ENCODE assay signal across 13 cellular contexts in genomic region chr20:26276811-26277210, GRCh38.
DNase-seq lines count a peak whose midpoint lies in the region; ATAC-seq, FAIRE-seq and TF ChIP-seq lines count a peak whose summit lies in the region.
"Had no signal": no experiment of that assay in that cellular context is flagged by ENCODE, and none has a peak within 500 bp of the region (broad histone marks: within the 10 kb centered on the region; RNA-seq: fewer than 3 reads in every experiment).

No MANE protein-coding gene starts in this region.

- CTCF ChIA-PET in WTC11 (lab: Charles Lee): no interaction called here
- CTCF ChIA-PET in PC-3 (lab: Charles Lee): no interaction called here

- H3K79me2 ChIP-seq in PC-3 (ENCODE audit: low read length): no peaks in the 10 kb centered on the region

- H3K27me3 Mint-ChIP-seq in WTC11 (ENCODE audit: low read depth): no peaks in the 10 kb centered on the region; the same call in 1 of the 2 replicates
- H3K27me3 Mint-ChIP-seq in CD14-positive monocyte (ENCODE audit: low read depth in 3 of 3): no peaks in the 10 kb centered on the region
- H3K27me3 Mint-ChIP-seq: activated T-helper 17 cell treated with anti-CD3 and anti-CD28 coated beads, Interleukin-2, amount 50 U/mL, for 72 hours; central memory CD8-positive, alpha-beta T cell had no signal

- no peaks in the 10 kb centered on the region for H3K27me3 ChIP-seq in PC-3 (ENCODE audit: low read length)

- H3K4me3 Mint-ChIP-seq in WTC11: no peak overlapping the region
- H3K4me3 Mint-ChIP-seq in CD14-positive monocyte: no peak overlapping the region
- H3K4me3 Mint-ChIP-seq: activated T-helper 17 cell treated with anti-CD3 and anti-CD28 coated beads, Interleukin-2, amount 50 U/mL, for 72 hours; central memory CD8-positive, alpha-beta T cell had no signal

- TF ChIP-seq CTCF in WTC11 (IDR thresholded peaks at IDR 0.05) (no peak), kidney (IDR thresholded peaks at IDR 0.05; ENCODE audit: borderline replicate concordance, extremely low read depth, insufficient read depth) (no peak), CD14-positive monocyte (IDR thresholded peaks at IDR 0.05) (no peak), PC-3 (conservative IDR thresholded peaks at IDR 0.05; ENCODE audit: low read depth, low read length) (no peak)

- no peak overlapping the region for H3K4me3 ChIP-seq in kidney (ENCODE audit: low read length in 2 of 2)
- no peak overlapping the region for H3K4me3 ChIP-seq in PC-3 (ENCODE audit: low read length)

- no peak for FAIRE-seq in kidney (lab: Jason Lieb, UNC)

- H3K36me3 Mint-ChIP-seq in WTC11 (no peaks in the 10 kb centered on the region), CD14-positive monocyte (no peaks in the 10 kb centered on the region)

- no TSS peak for BruUV-seq in PC-3 (replicated peaks; lab: Mats Ljungman, UMichigan)

- no peaks in the 10 kb centered on the region for H3F3A ChIP-seq in PC-3 (ENCODE audit: low read length, unreplicated experiment)

- peak; percentile 53 for DNase-seq in AG20443 (ENCODE audit: low spot score)
- DNase-seq in GM03348 (ENCODE audit: low spot score): peak; percentile 24
- DNase-seq in WTC11 (ENCODE audit: low spot score): peak; percentile 32
- DNase-seq in kidney: peak; percentile 60
- DNase-seq in DMS153 (lab: John Stamatoyannopoulos, UW): no peak
- DNase-seq in SW 1271 (lab: John Stamatoyannopoulos, UW): no peak
- DNase-seq in CD14-positive monocyte (ENCODE audit: low spot score): no peak
- DNase-seq in PC-3: no peak
- DNase-seq: activated CD4-positive, alpha-beta T cell treated with anti-CD3 and anti-CD28 coated beads, Interleukin-2, amount 50 U/mL, for 1 hour; NCI-H1048 had no signal

- POLR2A ChIA-PET in WTC11 (lab: Charles Lee) (no interaction called here), PC-3 (lab: Charles Lee; ENCODE audit: unreplicated experiment) (no interaction called here)

- H3K9me2 ChIP-seq in PC-3 (replicated peaks; ENCODE audit: low read length): no peaks in the 10 kb centered on the region

- ATAC-seq in WTC11 (peak; percentile 51), PC-3 (no peak)
- ATAC-seq: activated T-helper 17 cell treated with anti-CD3 and anti-CD28 coated beads, Interleukin-2, amount 50 U/mL, for 72 hours; right cardiac atrium had no signal

- no peak overlapping the region for H2AFZ ChIP-seq in PC-3 (ENCODE audit: low read length)

- no peak overlapping the region for H3K4me2 ChIP-seq in PC-3 (ENCODE audit: low read length)

- H4K20me1 ChIP-seq in PC-3 (ENCODE audit: low read length): no peaks in the 10 kb centered on the region

- H3K27ac ChIP-seq in kidney (ENCODE audit: low read depth in 2 of 2, low read length in 2 of 2) (no peak overlapping the region), PC-3 (ENCODE audit: low read length) (no peak overlapping the region)

- no peaks in the 10 kb centered on the region for H3K36me3 ChIP-seq in kidney (ENCODE audit: control insufficient read depth in 1 of 2, insufficient read depth in 2 of 2, low read length in 2 of 2)
- H3K36me3 ChIP-seq in PC-3 (ENCODE audit: low read depth, low read length): no peaks in the 10 kb centered on the region

- H3K4me1 ChIP-seq in kidney (ENCODE audit: control insufficient read depth in 1 of 2, insufficient read depth in 1 of 2, low read depth in 1 of 2, low read length in 2 of 2) (no peaks in the 10 kb centered on the region), PC-3 (ENCODE audit: insufficient read depth, low read length) (no peaks in the 10 kb centered on the region)

- intact Hi-C loops in kidney (cut with DNase I) (no loop called here), CD14-positive monocyte (cut with micrococcal nuclease) (no loop called here), PC-3 (cut with micrococcal nuclease) (no loop called here)

- no peak overlapping the region for H3K27ac Mint-ChIP-seq in WTC11
- H3K27ac Mint-ChIP-seq in CD14-positive monocyte: no peak overlapping the region
- H3K27ac Mint-ChIP-seq: activated T-helper 17 cell treated with anti-CD3 and anti-CD28 coated beads, Interleukin-2, amount 50 U/mL, for 72 hours had no signal

- no peak overlapping the region for H3K9ac ChIP-seq in kidney (ENCODE audit: low read length in 2 of 2)
- H3K9ac ChIP-seq in PC-3 (ENCODE audit: low read length): no peak overlapping the region

- H3K9me3 Mint-ChIP-seq in WTC11 (no peaks in the 10 kb centered on the region), CD14-positive monocyte (peaks cover 10 to 30% (median 23%) of the 10 kb centered on the region in 7 donors)

- H3K4me1 Mint-ChIP-seq in WTC11: no peaks in the 10 kb centered on the region
- H3K4me1 Mint-ChIP-seq in CD14-positive monocyte: no peaks in the 10 kb centered on the region
- H3K4me1 Mint-ChIP-seq: central memory CD8-positive, alpha-beta T cell had no signal

- no peaks in the 10 kb centered on the region for H3K9me3 ChIP-seq in kidney (ENCODE audit: control insufficient read depth in 1 of 2, low read length in 2 of 2)
- no peaks in the 10 kb centered on the region for H3K9me3 ChIP-seq in PC-3 (ENCODE audit: low read length)

TF ChIP-seq in WTC11, 78 proteins besides CTCF, POLR2A, EP300 and RAD21:
- TF ChIP-seq ATF3 (CRISPR knock-in tag; conservative IDR thresholded peaks at IDR 0.05) (no peak), ZNF219 (CRISPR knock-in tag; IDR thresholded peaks at IDR 0.05; ENCODE audit: borderline replicate concordance) (no peak)

Comparison
In these comparisons a context has a peak if more than half of its experiments do, and no peak if none do; other contexts are left out.
1. DNase-seq: peak in AG20443 (single experiment), GM03348 (single experiment), WTC11 (single experiment) and kidney (single experiment); none in DMS153 (single experiment), SW 1271 (0 of 2), CD14-positive monocyte (single experiment) and PC-3 (single experiment).